ENCODE assay signal across 8 cellular contexts in the genomic region with DNA sequence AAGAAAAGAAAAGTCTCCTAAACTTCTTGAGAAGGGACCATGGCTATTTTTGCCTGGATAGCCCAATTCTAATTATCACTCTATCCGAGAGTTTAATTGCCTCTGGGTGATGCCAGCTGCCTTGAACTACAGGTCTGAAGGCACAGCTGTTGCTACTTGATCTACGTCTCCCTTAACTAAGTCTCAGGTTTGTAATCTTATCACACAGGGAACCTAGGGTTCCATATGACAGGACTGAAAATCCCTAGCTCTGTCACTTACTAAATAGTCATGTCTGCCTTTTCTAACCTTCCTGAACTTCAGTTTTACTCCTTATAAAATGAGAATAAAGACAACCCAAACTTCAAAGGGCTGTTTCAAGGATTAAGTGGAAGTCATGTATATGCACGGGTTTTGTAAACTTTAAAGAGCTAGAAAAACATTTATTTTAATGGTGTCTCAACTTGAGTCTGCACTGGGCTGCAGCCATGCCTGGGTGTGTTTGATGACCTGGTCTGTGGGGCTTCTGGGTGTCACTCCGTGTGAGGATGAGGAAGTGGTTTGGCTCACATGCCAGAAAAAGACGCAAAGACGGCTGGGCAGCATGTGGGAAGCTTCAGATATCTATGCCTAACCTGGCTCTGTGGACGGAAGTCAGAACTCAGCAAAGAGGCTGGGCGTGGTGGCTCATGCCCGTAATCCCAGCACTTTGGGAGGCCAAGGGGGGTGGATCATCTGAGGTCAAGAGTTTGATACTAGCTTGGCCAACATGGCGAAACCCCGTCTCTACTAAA.
DNase-seq lines count a peak whose midpoint lies in the region; ATAC-seq, FAIRE-seq and TF ChIP-seq lines count a peak whose summit lies in the region.

No MANE protein-coding gene starts in this region.

- no peak overlapping the region for H3K27ac Mint-ChIP-seq in activated naive CD8-positive, alpha-beta T cell treated with anti-CD3 and anti-CD28 coated beads for 36 hours
- peak overlapping the region in 6 of 9 donors; percentile 29 to 84 (median 38) for H3K27ac Mint-ChIP-seq in naive thymus-derived CD4-positive, alpha-beta T cell

- no peaks in the 10 kb centered on the region for H3K36me3 ChIP-seq in MM.1S (replicated peaks; ENCODE audit: insufficient read depth, low read length)
- H3K36me3 ChIP-seq in naive thymus-derived CD4-positive, alpha-beta T cell (ENCODE audit: control insufficient read depth in 2 of 3, insufficient read depth in 3 of 3, low read length in 3 of 3), result no peaks in the 10 kb centered on the region

- H3K9me3 Mint-ChIP-seq in activated naive CD8-positive, alpha-beta T cell treated with anti-CD3 and anti-CD28 coated beads for 36 hours, result no peaks in the 10 kb centered on the region
- H3K9me3 Mint-ChIP-seq in naive thymus-derived CD4-positive, alpha-beta T cell, result peaks cover 0 to 1% (median 0%) of the 10 kb centered on the region in 11 donors

- H3K4me1 Mint-ChIP-seq in activated naive CD8-positive, alpha-beta T cell treated with anti-CD3 and anti-CD28 coated beads for 36 hours, result peaks cover 21% of the 10 kb centered on the region
- H3K4me1 Mint-ChIP-seq in naive thymus-derived CD4-positive, alpha-beta T cell, result peaks cover 24 to 51% (median 38%) of the 10 kb centered on the region in 7 donors

- no peak overlapping the region for H3K4me2 ChIP-seq in MM.1S (ENCODE audit: low read depth, low read length)

- peak overlapping the region; percentile 23; the same call in 1 of the 2 replicates for H2AFZ ChIP-seq in MM.1S (ENCODE audit: low read length)

- no peaks in the 10 kb centered on the region for H3K9me3 ChIP-seq in MM.1S (replicated peaks; ENCODE audit: insufficient read depth, low read length)
- no peaks in the 10 kb centered on the region for H3K9me3 ChIP-seq in naive thymus-derived CD4-positive, alpha-beta T cell (ENCODE audit: control insufficient read depth in 2 of 3, low read length in 3 of 3)

- CTCF ChIA-PET in naive thymus-derived CD4-positive, alpha-beta T cell (lab: Charles Lee), result no interaction called here

- POLR2A ChIA-PET in naive thymus-derived CD4-positive, alpha-beta T cell (lab: Charles Lee), result interaction anchor here (0.6 to 0.7 kb wide), 2 partner anchors 13 to 301 kb away, joined by 3 to 5 read pairs; no protein-coding TSS in a partner anchor

- peak overlapping the region; percentile 14; the same call in 1 of the 2 replicates for H3K27ac ChIP-seq in MM.1S (ENCODE audit: low read length)
- H3K27ac ChIP-seq in naive thymus-derived CD4-positive, alpha-beta T cell (ENCODE audit: low read depth, low read length), result no peak overlapping the region

- H3K9me2 ChIP-seq in MM.1S (replicated peaks; ENCODE audit: insufficient read depth, low read length), result no peaks in the 10 kb centered on the region

- TF ChIP-seq CTCF in MM.1S (IDR thresholded peaks at IDR 0.05; ENCODE audit: low read length) (no peak), GM13977 (IDR thresholded peaks at IDR 0.05; ENCODE audit: extremely low read depth, insufficient read depth, missing control alignments) (no peak)

- H3K4me3 ChIP-seq in MM.1S (ENCODE audit: low read length), result no peak overlapping the region
- H3K4me3 ChIP-seq in naive thymus-derived CD4-positive, alpha-beta T cell (ENCODE audit: low read length), result no peak overlapping the region

- FAIRE-seq in GM12891 (lab: Jason Lieb, UNC), result peak; percentile 43

- H4K20me1 ChIP-seq in MM.1S (ENCODE audit: insufficient read depth, low read length), result no peaks in the 10 kb centered on the region

- H3K79me2 ChIP-seq in MM.1S (ENCODE audit: low read length), result no peaks in the 10 kb centered on the region

- peak overlapping the region; percentile 23 for H3K4me3 Mint-ChIP-seq in activated naive CD8-positive, alpha-beta T cell treated with anti-CD3 and anti-CD28 coated beads for 36 hours
- H3K4me3 Mint-ChIP-seq in naive thymus-derived CD4-positive, alpha-beta T cell, result peak overlapping the region; percentile 59 to 87 (median 76)

- no peaks in the 10 kb centered on the region for H3F3A ChIP-seq in MM.1S (ENCODE audit: insufficient read depth, low read length)

- H3K27me3 Mint-ChIP-seq in activated naive CD8-positive, alpha-beta T cell treated with anti-CD3 and anti-CD28 coated beads for 36 hours, result peaks cover 3% of the 10 kb centered on the region
- peaks cover 0 to 1% (median 0%) of the 10 kb centered on the region in 5 donors for H3K27me3 Mint-ChIP-seq in naive thymus-derived CD4-positive, alpha-beta T cell

- intact Hi-C loops in naive thymus-derived CD4-positive, alpha-beta T cell (cut with micrococcal nuclease), result loop anchor here in 1 of 2 donors (1.0 kb wide), 1 partner anchor 12 kb away; no protein-coding TSS in a partner anchor
- intact Hi-C loops in posterior cingulate gyrus (cut with DNase I), result no loop called here

- no peaks in the 10 kb centered on the region for H3K36me3 Mint-ChIP-seq in activated naive CD8-positive, alpha-beta T cell treated with anti-CD3 and anti-CD28 coated beads for 36 hours
- peaks cover 0 to 2% (median 0%) of the 10 kb centered on the region in 5 donors for H3K36me3 Mint-ChIP-seq in naive thymus-derived CD4-positive, alpha-beta T cell

- peak; percentile 61 for ATAC-seq in GM21619 (IDR thresholded peaks at IDR 0.05; ENCODE audit: unreplicated experiment)
- ATAC-seq in naive thymus-derived CD4-positive, alpha-beta T cell, result peak; percentile 93

- in situ Hi-C loops in GM13977 (cut with MboI; ENCODE audit: low pct_unique_long_range_greater_than_20kb, low sequenced_read_pairs, unreplicated experiment), result no loop called here

- no peaks in the 10 kb centered on the region for H3K27me3 ChIP-seq in MM.1S (replicated peaks; ENCODE audit: insufficient read depth, low read length)
- no peaks in the 10 kb centered on the region for H3K27me3 ChIP-seq in naive thymus-derived CD4-positive, alpha-beta T cell (ENCODE audit: control insufficient read depth in 2 of 2, insufficient read depth in 2 of 2, low read length in 2 of 2)

- H3K9ac ChIP-seq in MM.1S (ENCODE audit: low read length), result no peak overlapping the region

- DNase-seq in GM12891 (ENCODE audit: insufficient read length, low spot score) (no peak), MM.1S (peak; percentile 56), GM13977 (ENCODE audit: low spot score) (no peak), NCI-H2227 treated with DMSO at 0.1 percent for 48 hours (lab: John Stamatoyannopoulos, UW) (no peak), posterior cingulate gyrus (no peak)
- peak; percentile 14 for DNase-seq in activated naive CD8-positive, alpha-beta T cell treated with anti-CD3 and anti-CD28 coated beads for 36 hours
- peak in 3 of 9 donors; percentile 10 to 30 (median 29) for DNase-seq in naive thymus-derived CD4-positive, alpha-beta T cell

- peaks cover 14% of the 10 kb centered on the region for H3K4me1 ChIP-seq in MM.1S (ENCODE audit: low read length)
- H3K4me1 ChIP-seq in naive thymus-derived CD4-positive, alpha-beta T cell (ENCODE audit: control insufficient read depth in 2 of 2, insufficient read depth in 2 of 2, low read length in 2 of 2), result peaks cover 7 to 27% of the 10 kb centered on the region in 2 donors

- no peak for TF ChIP-seq POLR2A in GM12891 (IDR thresholded peaks at IDR 0.05; ENCODE audit: low read depth, low read length)

TF ChIP-seq in GM12891, 5 proteins besides CTCF, POLR2A, EP300 and RAD21:
- TF ChIP-seq POLR2AphosphoS5 (IDR thresholded peaks at IDR 0.05; ENCODE audit: low read depth, low read length), result no peak
- TF ChIP-seq POU2F2 (IDR thresholded peaks at IDR 0.05; ENCODE audit: low read depth, low read length), result no peak
- TF ChIP-seq TAF1 (IDR thresholded peaks at IDR 0.05; ENCODE audit: low read depth, low read length), result no peak
- no peak for TF ChIP-seq PAX5 (IDR thresholded peaks at IDR 0.05; ENCODE audit: insufficient read depth, low read length, severe bottlenecking)
- peak; percentile 76 for TF ChIP-seq SPI1 (IDR thresholded peaks at IDR 0.05; ENCODE audit: low read depth, low read length)

Comparison
In these comparisons a context has a peak if more than half of its experiments do, and no peak if none do; other contexts are left out.
1. DNase-seq: peak in MM.1S (single experiment) and activated naive CD8-positive, alpha-beta T cell treated with anti-CD3 and anti-CD28 coated beads for 36 hours (single experiment); none in GM12891 (single experiment), GM13977 (single experiment), NCI-H2227 treated with DMSO at 0.1 percent for 48 hours (single experiment) and posterior cingulate gyrus (0 of 10).